ENCODE assay signal across 2 cellular contexts in the genomic region with DNA sequence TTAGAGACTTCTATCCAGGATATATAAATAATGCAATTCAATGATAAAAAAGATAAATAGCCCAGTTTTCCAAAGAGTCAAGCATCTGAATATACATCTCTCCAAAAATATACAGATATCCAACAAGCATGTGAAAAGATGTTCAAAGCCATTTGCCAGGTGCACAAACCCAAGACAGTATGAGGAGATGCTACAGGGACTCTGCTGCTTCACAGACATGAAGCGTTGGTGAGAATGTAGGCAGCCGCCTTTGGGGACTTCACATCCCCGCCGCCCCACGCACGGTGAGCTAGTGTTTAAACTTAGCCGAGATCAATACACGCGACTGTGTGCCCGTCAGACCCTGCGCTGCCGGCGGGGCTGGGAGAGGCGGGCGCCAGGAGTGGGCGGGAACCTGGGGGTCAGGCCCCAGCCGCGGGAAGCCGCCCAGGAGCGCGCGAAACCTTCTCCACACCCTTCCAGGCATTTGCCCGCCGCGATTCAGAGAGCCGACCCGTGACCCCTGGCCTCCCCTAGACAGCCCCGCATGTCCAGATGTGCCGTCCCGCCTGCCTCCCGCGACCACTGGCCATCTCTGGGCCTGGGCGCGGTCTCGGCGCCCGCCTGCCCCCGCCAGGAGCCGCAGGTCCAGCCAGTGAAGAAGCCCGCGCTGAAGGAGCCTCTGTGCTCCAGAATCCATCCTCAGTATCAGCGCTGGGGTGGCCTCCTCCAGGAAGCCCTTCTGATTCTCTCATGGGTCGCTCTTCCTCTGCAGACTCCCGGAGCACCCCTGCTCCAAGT.
TF ChIP-seq lines count a peak whose summit lies in the region.

No MANE protein-coding gene starts in this region.

TF ChIP-seq in GM12891, 5 proteins besides CTCF, POLR2A, EP300 and RAD21 (continued from another document):
- TF ChIP-seq PAX5 (IDR thresholded peaks at IDR 0.05; ENCODE audit: insufficient read depth, low read length, severe bottlenecking), result no peak
TF ChIP-seq in GM12891: peak in this region for 1.

TF ChIP-seq in IMR-90, 13 proteins besides CTCF, POLR2A, EP300 and RAD21 (continued from another document):
- no peak for TF ChIP-seq NFE2L2 (IDR thresholded peaks at IDR 0.05; ENCODE audit: low read depth, low read length)
- TF ChIP-seq, protein P1, sequence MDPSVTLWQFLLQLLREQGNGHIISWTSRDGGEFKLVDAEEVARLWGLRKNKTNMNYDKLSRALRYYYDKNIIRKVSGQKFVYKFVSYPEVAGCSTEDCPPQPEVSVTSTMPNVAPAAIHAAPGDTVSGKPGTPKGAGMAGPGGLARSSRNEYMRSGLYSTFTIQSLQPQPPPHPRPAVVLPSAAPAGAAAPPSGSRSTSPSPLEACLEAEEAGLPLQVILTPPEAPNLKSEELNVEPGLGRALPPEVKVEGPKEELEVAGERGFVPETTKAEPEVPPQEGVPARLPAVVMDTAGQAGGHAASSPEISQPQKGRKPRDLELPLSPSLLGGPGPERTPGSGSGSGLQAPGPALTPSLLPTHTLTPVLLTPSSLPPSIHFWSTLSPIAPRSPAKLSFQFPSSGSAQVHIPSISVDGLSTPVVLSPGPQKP (IDR thresholded peaks at IDR 0.05; ENCODE audit: borderline replicate concordance, low read depth, low read length), result no peak
- TF ChIP-seq FOS (IDR thresholded peaks at IDR 0.05; ENCODE audit: low read depth, low read length), result no peak
- no peak for TF ChIP-seq MXI1 (IDR thresholded peaks at IDR 0.05; ENCODE audit: borderline replicate concordance, low read depth, low read length)
- no peak for TF ChIP-seq MAFK (IDR thresholded peaks at IDR 0.05; ENCODE audit: low read depth, low read length)
- TF ChIP-seq MAZ (IDR thresholded peaks at IDR 0.05; ENCODE audit: borderline replicate concordance, low read depth, low read length), result no peak
- TF ChIP-seq RFX5 (IDR thresholded peaks at IDR 0.05; ENCODE audit: low read depth, low read length), result no peak
- no peak for TF ChIP-seq RCOR1 (IDR thresholded peaks at IDR 0.05; ENCODE audit: insufficient replicate concordance, low read length)
- TF ChIP-seq CHD1 (IDR thresholded peaks at IDR 0.05; ENCODE audit: low read depth, low read length), result no peak
- TF ChIP-seq, protein P2, sequence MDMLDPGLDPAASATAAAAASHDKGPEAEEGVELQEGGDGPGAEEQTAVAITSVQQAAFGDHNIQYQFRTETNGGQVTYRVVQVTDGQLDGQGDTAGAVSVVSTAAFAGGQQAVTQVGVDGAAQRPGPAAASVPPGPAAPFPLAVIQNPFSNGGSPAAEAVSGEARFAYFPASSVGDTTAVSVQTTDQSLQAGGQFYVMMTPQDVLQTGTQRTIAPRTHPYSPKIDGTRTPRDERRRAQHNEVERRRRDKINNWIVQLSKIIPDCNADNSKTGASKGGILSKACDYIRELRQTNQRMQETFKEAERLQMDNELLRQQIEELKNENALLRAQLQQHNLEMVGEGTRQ (IDR thresholded peaks at IDR 0.05; ENCODE audit: low read depth, low read length), result no peak
- no peak for TF ChIP-seq CEBPB (IDR thresholded peaks at IDR 0.05; ENCODE audit: low read depth, low read length)
